Comparison of ENCODE assay signal across 10 cellular contexts in genomic region chr2:214367171-214367570, GRCh38. TPM values are rescaled to one million over a fixed set of nuclear protein-coding genes. Genes with fewer than 3 reads are reported as not detected.
"Had no signal": no experiment of that assay in that cellular context is flagged by ENCODE, and none has a peak within 500 bp of the region (broad histone marks: within the 10 kb centered on the region; RNA-seq: fewer than 3 reads in every experiment).

No MANE protein-coding gene starts in this region.

- H3K27ac ChIP-seq: HL-60, KMS-11 had no signal

- H3K4me2 ChIP-seq: GM23338, KMS-11 had no signal

- ATAC-seq: GM23338, HepG2 had no signal

- DNase-seq: H9, HCEC 1CT, Karpas-422, KBM-7 had no signal

- H2AFZ ChIP-seq: GM23338 had no signal

- H3K9ac ChIP-seq: KMS-11 had no signal

- H3K4me3 ChIP-seq: GM23338 had no signal

RNA-seq across cellular contexts. Expression of gene VWC2L, which starts 43.7 kb away (rescaled TPM):
- polyA plus RNA-seq: GM23338, H1, HepG2, IgD-negative memory B cell had no signal
